1 cellular context compared by ENCODE assay signal in genomic region chr22:41252365-41252764, GRCh38.
TF ChIP-seq lines count a peak whose summit lies in the region.

No MANE protein-coding gene starts in this region.

TF ChIP-seq in endothelial cell of umbilical vein, 7 proteins besides CTCF, POLR2A, EP300 and RAD21 (continued from another document):
- TF ChIP-seq FOS (IDR thresholded peaks at IDR 0.05; ENCODE audit: borderline replicate concordance, insufficient read depth, low read length) (no peak), GATA2 (IDR thresholded peaks at IDR 0.05; ENCODE audit: insufficient read depth, insufficient read length, low read depth, low read length) (no peak), POLR2AphosphoS5 (IDR thresholded peaks at IDR 0.05; ENCODE audit: insufficient read depth, low read depth, low read length) (no peak), MAX (IDR thresholded peaks at IDR 0.05; ENCODE audit: insufficient read depth, insufficient read length) (no peak), JUN (IDR thresholded peaks at IDR 0.05; ENCODE audit: borderline replicate concordance, insufficient read depth, insufficient read length, low read depth) (no peak), EZH2 (IDR thresholded peaks at IDR 0.05; ENCODE audit: borderline replicate concordance, low read depth, low read length, severe bottlenecking) (no peak)
TF ChIP-seq in endothelial cell of umbilical vein: peak in this region for 0.
